In the genomic region with DNA sequence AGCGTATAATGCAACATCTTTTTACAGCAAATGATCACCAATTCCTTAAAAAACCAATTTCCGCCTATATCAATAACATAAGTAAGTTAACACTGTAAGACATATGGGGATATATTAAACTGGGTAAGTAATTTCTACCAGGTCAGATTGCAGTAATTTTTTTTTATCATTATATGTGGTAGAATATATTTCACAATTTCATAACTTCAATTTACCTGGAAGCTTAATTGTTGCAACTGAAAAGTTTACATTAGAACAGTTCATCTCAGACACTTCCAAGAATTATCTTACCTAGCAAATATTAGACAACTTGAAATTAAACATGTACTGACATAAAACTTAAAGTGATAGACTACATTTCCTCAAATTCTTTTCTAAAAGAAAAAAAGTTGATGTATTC, we compare ENCODE assay signal across 1 cellular context.
TF ChIP-seq lines count a peak whose summit lies in the region.

No MANE protein-coding gene starts in this region.

TF ChIP-seq in WTC11, 78 proteins besides CTCF, POLR2A, EP300 and RAD21:
- TF ChIP-seq, protein P1, sequence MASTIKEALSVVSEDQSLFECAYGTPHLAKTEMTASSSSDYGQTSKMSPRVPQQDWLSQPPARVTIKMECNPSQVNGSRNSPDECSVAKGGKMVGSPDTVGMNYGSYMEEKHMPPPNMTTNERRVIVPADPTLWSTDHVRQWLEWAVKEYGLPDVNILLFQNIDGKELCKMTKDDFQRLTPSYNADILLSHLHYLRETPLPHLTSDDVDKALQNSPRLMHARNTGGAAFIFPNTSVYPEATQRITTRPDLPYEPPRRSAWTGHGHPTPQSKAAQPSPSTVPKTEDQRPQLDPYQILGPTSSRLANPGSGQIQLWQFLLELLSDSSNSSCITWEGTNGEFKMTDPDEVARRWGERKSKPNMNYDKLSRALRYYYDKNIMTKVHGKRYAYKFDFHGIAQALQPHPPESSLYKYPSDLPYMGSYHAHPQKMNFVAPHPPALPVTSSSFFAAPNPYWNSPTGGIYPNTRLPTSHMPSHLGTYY (CRISPR knock-in tag; IDR thresholded peaks at IDR 0.05) = no peak
- no peak for TF ChIP-seq NR1H2 (CRISPR knock-in tag; IDR thresholded peaks at IDR 0.05)
- TF ChIP-seq JUN (CRISPR knock-in tag; IDR thresholded peaks at IDR 0.05) = no peak
- TF ChIP-seq SP1 (CRISPR knock-in tag; conservative IDR thresholded peaks at IDR 0.05) = no peak
- no peak for TF ChIP-seq SMAD3 (CRISPR knock-in tag; IDR thresholded peaks at IDR 0.05; ENCODE audit: borderline replicate concordance)
- TF ChIP-seq OVOL2 (CRISPR knock-in tag; IDR thresholded peaks at IDR 0.05; ENCODE audit: borderline replicate concordance) = no peak
- no peak for TF ChIP-seq ZNF317 (CRISPR knock-in tag; IDR thresholded peaks at IDR 0.05; ENCODE audit: borderline replicate concordance, low read depth)
- TF ChIP-seq CREB1 (CRISPR knock-in tag; IDR thresholded peaks at IDR 0.05) = no peak
- TF ChIP-seq ZNF416 (CRISPR knock-in tag; IDR thresholded peaks at IDR 0.05) = no peak
TF ChIP-seq in WTC11: peak in this region for 0.
